In genomic region chr19:12675377-12675776, GRCh38 we compare ENCODE assay signal across 1 cellular context.
A peak's percentile ranks its signal among the peaks of the same experiment; 100 is the strongest.
TF ChIP-seq lines count a peak whose summit lies in the region.

No MANE protein-coding gene starts in this region.

TF ChIP-seq in K562, 482 proteins besides CTCF, POLR2A, EP300 and RAD21:
- TF ChIP-seq MAFF (IDR thresholded peaks at IDR 0.05; ENCODE audit: low read length): no peak
- TF ChIP-seq ATF2 (CRISPR knock-in tag; IDR thresholded peaks at IDR 0.05): no peak
- TF ChIP-seq RBM15 (IDR thresholded peaks at IDR 0.05; ENCODE audit: insufficient read depth, low read length): no peak
- peak; percentile 70 for TF ChIP-seq POLR2G (IDR thresholded peaks at IDR 0.05; ENCODE audit: low read depth, low read length)
- no peak for TF ChIP-seq BHLHE40 (IDR thresholded peaks at IDR 0.05; ENCODE audit: low read length)
- peak; percentile 63 for TF ChIP-seq RBFOX2 (IDR thresholded peaks at IDR 0.05; ENCODE audit: low read depth, low read length)
